In the genomic region with DNA sequence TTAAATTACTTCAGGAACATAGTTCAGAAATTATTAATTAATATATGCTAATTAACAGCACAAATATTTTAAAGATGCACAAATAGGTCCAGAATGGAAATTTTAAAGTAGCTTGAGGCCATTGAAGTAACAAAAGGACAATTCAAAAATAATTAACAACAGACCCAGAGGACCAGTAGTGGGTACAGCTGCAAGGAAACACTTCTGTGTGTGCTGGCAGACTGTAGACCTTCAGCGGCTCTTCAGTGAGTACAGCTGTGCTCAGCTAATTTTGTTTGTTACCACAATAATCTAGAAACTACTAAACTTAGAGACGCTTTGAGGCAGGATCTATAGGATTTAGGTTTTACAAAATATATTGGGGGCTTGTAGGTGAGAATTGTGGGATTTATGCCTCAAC, we compare ENCODE assay signal across 15 cellular contexts.
"Had no signal": no experiment of that assay in that cellular context is flagged by ENCODE, and none has a peak within 500 bp of the region (broad histone marks: within the 10 kb centered on the region; RNA-seq: fewer than 3 reads in every experiment).

No MANE protein-coding gene starts in this region.

- H3K27ac ChIP-seq: RWPE1, SJSA1, SK-N-MC had no signal

- H3K4me1 ChIP-seq: SJSA1 had no signal

- H3K4me3 ChIP-seq: SJSA1, SK-N-MC had no signal

- H3K27me3 ChIP-seq: SJSA1 had no signal

- H3K9me3 ChIP-seq: SJSA1 had no signal

- DNase-seq: KBM-7, NCI-H1092, NCI-H1105 treated with DMSO at 0.1 percent for 48 hours, NCI-H1417 treated with DMSO at 0.1 percent for 48 hours, NCI-H146, NCI-H1694 treated with DMSO at 0.1 percent for 48 hours, NCI-H1930, NCI-H2227 treated with DMSO at 0.1 percent for 48 hours, NCI-H524, NCI-H526 treated with DMSO at 0.1 percent for 48 hours, NCI-H774, SIG-M5 had no signal

- H3K36me3 ChIP-seq: SJSA1 had no signal
